ENCODE assay signal across 10 cellular contexts in the genomic region with DNA sequence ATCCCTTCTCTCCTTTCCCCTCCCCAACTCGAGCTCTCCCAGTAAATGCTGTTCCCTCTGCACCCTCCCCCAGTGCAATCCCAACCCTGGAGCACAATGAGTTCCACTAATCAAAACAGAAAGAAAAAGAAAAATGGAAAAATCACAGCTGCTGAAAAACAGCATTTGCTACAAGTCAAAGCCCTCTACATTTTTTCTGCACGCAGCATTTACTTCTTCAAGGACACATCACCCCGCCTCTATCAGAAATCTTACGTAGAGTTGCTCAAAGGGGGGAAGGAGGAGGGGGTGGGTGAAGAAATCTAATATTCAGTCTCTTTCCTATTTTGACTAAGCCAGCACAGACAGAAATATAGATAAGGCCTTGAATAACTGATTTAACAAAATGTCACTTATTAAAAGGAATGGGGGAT. TPM values are rescaled to one million over a fixed set of nuclear protein-coding genes. Genes with fewer than 3 reads are reported as not detected.
A peak's percentile ranks its signal among the peaks of the same experiment; 100 is the strongest.
DNase-seq lines count a peak whose midpoint lies in the region; ATAC-seq and TF ChIP-seq lines count a peak whose summit lies in the region.
"Had no signal": no experiment of that assay in that cellular context is flagged by ENCODE, and none has a peak within 500 bp of the region (broad histone marks: within the 10 kb centered on the region; RNA-seq: fewer than 3 reads in every experiment).

No MANE protein-coding gene starts in this region.

- no peak for TF ChIP-seq CTCF in gastroesophageal sphincter (IDR thresholded peaks at IDR 0.05)
- no peak for TF ChIP-seq CTCF in osteoblast (IDR thresholded peaks at IDR 0.05; ENCODE audit: extremely low read depth, low read depth, low read length)

- peak; percentile 35 for ATAC-seq in T-helper 17 cell
- peak; percentile 78 for ATAC-seq in gastroesophageal sphincter
- no peak for ATAC-seq in HG02885 (IDR thresholded peaks at IDR 0.05; ENCODE audit: poor library complexity, unreplicated experiment)
- no peak for ATAC-seq in GM18517 (IDR thresholded peaks at IDR 0.05; ENCODE audit: unreplicated experiment)

- H4K20me1 ChIP-seq in BLaER1 treated with 17β-estradiol and CSF1 and Interleukin-3, amounts not matched to agents 10 nM and 100 nM, result peaks cover 0 to 29% (median 9%) of the 10 kb centered on the region in 11 experiments; a peak in 7 of 22 replicates
- peaks cover 7% of the 10 kb centered on the region for H4K20me1 ChIP-seq in osteoblast (ENCODE audit: insufficient read depth, low read length)

- DNase-seq in T-helper 17 cell, result no peak
- no peak for DNase-seq in osteoblast (ENCODE audit: insufficient read length, low spot score, missing footprints)
- no peak for DNase-seq in NCI-H128 (lab: John Stamatoyannopoulos, UW; ENCODE audit: unreplicated experiment)
- DNase-seq in occipital lobe (lab: John Stamatoyannopoulos, UW), result no peak
- DNase-seq: NCI-H524 had no signal

- H3K36me3 ChIP-seq in BLaER1 treated with 17β-estradiol and CSF1 and Interleukin-3, amounts not matched to agents 10 nM and 100 nM, result peaks cover 0 to 27% (median 10%) of the 10 kb centered on the region in 11 experiments; a peak in 11 of 22 replicates
- H3K36me3 ChIP-seq in gastroesophageal sphincter, result no peaks in the 10 kb centered on the region
- H3K36me3 ChIP-seq in osteoblast (ENCODE audit: insufficient read depth, low read length), result peaks cover 3% of the 10 kb centered on the region

- no peak overlapping the region for H2AFZ ChIP-seq in osteoblast (ENCODE audit: low read length)

- peaks cover 23 to 36% (median 31%) of the 10 kb centered on the region in 10 experiments for H3K4me1 ChIP-seq in BLaER1 treated with 17β-estradiol and CSF1 and Interleukin-3, amounts not matched to agents 10 nM and 100 nM
- peaks cover 10 to 64% (median 18%) of the 10 kb centered on the region in 3 donors for H3K4me1 ChIP-seq in gastroesophageal sphincter
- H3K4me1 ChIP-seq in osteoblast (ENCODE audit: insufficient read depth, low read length), result peaks cover 14% of the 10 kb centered on the region

- H3K4me1 Mint-ChIP-seq in T-helper 17 cell, result peaks cover 40% of the 10 kb centered on the region

- no peaks in the 10 kb centered on the region for H3K27me3 ChIP-seq in BLaER1 treated with 17β-estradiol and CSF1 and Interleukin-3, amounts not matched to agents 10 nM and 100 nM
- H3K27me3 ChIP-seq in gastroesophageal sphincter, result no peaks in the 10 kb centered on the region
- H3K27me3 ChIP-seq in osteoblast (ENCODE audit: insufficient read depth, low read length), result no peaks in the 10 kb centered on the region

- peaks cover 0 to 3% (median under 1%) of the 10 kb centered on the region in 11 experiments; a peak in 7 of 22 replicates for H3K9me3 ChIP-seq in BLaER1 treated with 17β-estradiol and CSF1 and Interleukin-3, amounts not matched to agents 10 nM and 100 nM (replicated peaks in 1 of 11)
- H3K9me3 ChIP-seq in T-helper 17 cell (ENCODE audit: control insufficient read depth, low read length, poor library complexity, severe bottlenecking) (no peaks in the 10 kb centered on the region), gastroesophageal sphincter (no peaks in the 10 kb centered on the region), osteoblast (ENCODE audit: low read depth, low read length) (no peaks in the 10 kb centered on the region)

- H3K9ac ChIP-seq in BLaER1 treated with 17β-estradiol and CSF1 and Interleukin-3, amounts not matched to agents 10 nM and 100 nM, result no peak overlapping the region

- H3K79me2 ChIP-seq in osteoblast (ENCODE audit: insufficient read depth, low read length), result peaks cover 76% of the 10 kb centered on the region

- peak overlapping the region; percentile 95 for H3K27ac Mint-ChIP-seq in T-helper 17 cell

- 0 to 13% methylated on average over 1 to 4 of the region's 4 CpGs for WGBS in gastroesophageal sphincter (ENCODE audit: low coverage in 1 of 2), 2 donors

- TF ChIP-seq POLR2A in gastroesophageal sphincter (IDR thresholded peaks at IDR 0.05), result no peak

- H3K27ac ChIP-seq in BLaER1 treated with 17β-estradiol and CSF1 and Interleukin-3, amounts not matched to agents 10 nM and 100 nM, result peak overlapping the region in 4 of 11 experiments; percentile 7 to 54 (median 44); a peak in 3 of 22 replicates
- peak overlapping the region; percentile 71 to 86 (median 80) for H3K27ac ChIP-seq in gastroesophageal sphincter
- no peak overlapping the region for H3K27ac ChIP-seq in osteoblast (ENCODE audit: low read depth, low read length)
- H3K27ac ChIP-seq: epithelial cell of prostate had no signal

- peak overlapping the region in 10 of 11 experiments; percentile 6 to 48 (median 28); a peak in 15 of 22 replicates for H3K4me2 ChIP-seq in BLaER1 treated with 17β-estradiol and CSF1 and Interleukin-3, amounts not matched to agents 10 nM and 100 nM
- peak overlapping the region; percentile 2 for H3K4me2 ChIP-seq in osteoblast (ENCODE audit: insufficient read depth, low read length)

- peak overlapping the region; percentile 89 for H3K4me3 Mint-ChIP-seq in T-helper 17 cell

- H3K4me3 ChIP-seq in BLaER1 treated with 17β-estradiol and CSF1 and Interleukin-3, amounts not matched to agents 10 nM and 100 nM, result no peak overlapping the region
- peak overlapping the region; percentile 17 to 19 for H3K4me3 ChIP-seq in gastroesophageal sphincter
- no peak overlapping the region for H3K4me3 ChIP-seq in osteoblast (ENCODE audit: insufficient read depth, low read length)

- no peaks in the 10 kb centered on the region for H3K27me3 Mint-ChIP-seq in T-helper 17 cell

- TF ChIP-seq EP300 in gastroesophageal sphincter (IDR thresholded peaks at IDR 0.05), result no peak

- peaks cover 4% of the 10 kb centered on the region for H3K36me3 Mint-ChIP-seq in T-helper 17 cell (ENCODE audit: low read depth)

RNA-seq across cellular contexts. Expression of gene TRERF1, which starts 10.7 kb away (rescaled TPM):
- total RNA-seq in T-helper 17 cell (10 to 100 TPM; 28.6 to 31.2 TPM), gastroesophageal sphincter (1 to 10 TPM; 3.2 to 7.4 (median 5.4) TPM), osteoblast (3.8 and 4.7 TPM in 2 replicates), occipital lobe (3.7 TPM)

Comparison
In these comparisons a context has a peak if more than half of its experiments do, and no peak if none do; other contexts are left out.
1. H3K4me3 ChIP-seq: peak in gastroesophageal sphincter (2 of 2); none in BLaER1 treated with 17β-estradiol and CSF1 and Interleukin-3, amounts not matched to agents 10 nM and 100 nM (0 of 10) and osteoblast (single experiment).
2. ATAC-seq: peak in T-helper 17 cell (single experiment) and gastroesophageal sphincter (single experiment); none in HG02885 (single experiment) and GM18517 (single experiment).